1 cellular context compared by ENCODE assay signal in genomic region chr2:171487803-171488259, GRCh38.
TF ChIP-seq lines count a peak whose summit lies in the region.

No MANE protein-coding gene starts in this region.

TF ChIP-seq in HepG2, 621 proteins besides CTCF, POLR2A, EP300 and RAD21 (continued from another document):
- TF ChIP-seq ZNF468 (CRISPR knock-in tag; IDR thresholded peaks at IDR 0.05) (no peak), PHF20 (CRISPR knock-in tag; IDR thresholded peaks at IDR 0.05) (no peak), MEIS2 (CRISPR knock-in tag; IDR thresholded peaks at IDR 0.05) (no peak), GMEB2 (CRISPR knock-in tag; IDR thresholded peaks at IDR 0.05; ENCODE audit: low read depth) (no peak), SAFB2 (CRISPR knock-in tag; IDR thresholded peaks at IDR 0.05; ENCODE audit: borderline replicate concordance, low read depth) (no peak)
- TF ChIP-seq, protein P1, sequence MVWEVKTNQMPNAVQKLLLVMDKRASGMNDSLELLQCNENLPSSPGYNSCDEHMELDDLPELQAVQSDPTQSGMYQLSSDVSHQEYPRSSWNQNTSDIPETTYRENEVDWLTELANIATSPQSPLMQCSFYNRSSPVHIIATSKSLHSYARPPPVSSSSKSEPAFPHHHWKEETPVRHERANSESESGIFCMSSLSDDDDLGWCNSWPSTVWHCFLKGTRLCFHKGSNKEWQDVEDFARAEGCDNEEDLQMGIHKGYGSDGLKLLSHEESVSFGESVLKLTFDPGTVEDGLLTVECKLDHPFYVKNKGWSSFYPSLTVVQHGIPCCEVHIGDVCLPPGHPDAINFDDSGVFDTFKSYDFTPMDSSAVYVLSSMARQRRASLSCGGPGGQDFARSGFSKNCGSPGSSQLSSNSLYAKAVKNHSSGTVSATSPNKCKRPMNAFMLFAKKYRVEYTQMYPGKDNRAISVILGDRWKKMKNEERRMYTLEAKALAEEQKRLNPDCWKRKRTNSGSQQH (CRISPR knock-in tag; IDR thresholded peaks at IDR 0.05; ENCODE audit: low read depth): no peak
